In genomic region chr18:47415888-47416287, GRCh38 we compare ENCODE assay signal across 24 cellular contexts.
"Had no signal": no experiment of that assay in that cellular context is flagged by ENCODE, and none has a peak within 500 bp of the region (broad histone marks: within the 10 kb centered on the region; RNA-seq: fewer than 3 reads in every experiment).

No MANE protein-coding gene starts in this region.

- H3K4me3 ChIP-seq: colonic mucosa, coronary artery, dorsolateral prefrontal cortex, esophagus muscularis mucosa, esophagus squamous epithelium, gastrocnemius medialis, gastroesophageal sphincter, heart left ventricle, heart right ventricle had no signal

- H3K9me3 ChIP-seq: colonic mucosa, esophagus muscularis mucosa, esophagus squamous epithelium, gastrocnemius medialis, gastroesophageal sphincter, heart left ventricle, heart right ventricle had no signal

- DNase-seq: colonic mucosa; cortex of kidney; dermis blood vessel endothelial cell; dorsolateral prefrontal cortex; effector CD4-positive, alpha-beta T cell; effector CD8-positive, alpha-beta T cell; effector memory CD4-positive, alpha-beta T cell; effector memory CD8-positive, alpha-beta T cell; endodermal cell; erythroblast; esophagus squamous epithelium; foreskin fibroblast; foreskin keratinocyte; foreskin melanocyte; gastrocnemius medialis; glutamatergic neuron; heart left ventricle; heart right ventricle had no signal

- H3K4me1 ChIP-seq: colonic mucosa, esophagus muscularis mucosa, esophagus squamous epithelium, foreskin keratinocyte, gastrocnemius medialis, gastroesophageal sphincter had no signal

- H3K4me3 Mint-ChIP-seq: dendritic cell treated with granulocyte-macrophage colony-stimulating factor and Interleukin-4, amounts not matched to agents 40 ng/mL and 50 ng/mL, for 4 days; effector memory CD8-positive, alpha-beta T cell; endodermal cell had no signal

- H3K36me3 ChIP-seq: colonic mucosa, esophagus muscularis mucosa, esophagus squamous epithelium, gastrocnemius medialis, gastroesophageal sphincter, heart left ventricle, heart right ventricle had no signal

- H3K27ac ChIP-seq: colonic mucosa, coronary artery, dorsolateral prefrontal cortex, epithelial cell of prostate, esophagus muscularis mucosa, esophagus squamous epithelium, foreskin keratinocyte, gastrocnemius medialis, gastroesophageal sphincter, heart left ventricle, heart right ventricle had no signal

- H3K27me3 ChIP-seq: colonic mucosa, foreskin keratinocyte had no signal

- H3K27ac Mint-ChIP-seq: dendritic cell treated with granulocyte-macrophage colony-stimulating factor and Interleukin-4, amounts not matched to agents 40 ng/mL and 50 ng/mL, for 4 days; effector memory CD8-positive, alpha-beta T cell; endodermal cell had no signal

- ATAC-seq: effector memory CD8-positive, alpha-beta T cell; esophagus mucosa; foreskin keratinocyte; gastrocnemius medialis; gastroesophageal sphincter; heart left ventricle; heart right ventricle had no signal

- H3K9me3 Mint-ChIP-seq: dendritic cell treated with granulocyte-macrophage colony-stimulating factor and Interleukin-4, amounts not matched to agents 40 ng/mL and 50 ng/mL, for 4 days; effector memory CD8-positive, alpha-beta T cell; endodermal cell had no signal
